In genomic region chr2:127885341-127885740, GRCh38 we compare ENCODE assay signal across 8 cellular contexts. TPM values are rescaled to one million over a fixed set of nuclear protein-coding genes. Genes with fewer than 3 reads are reported as not detected.
DNase-seq lines count a peak whose midpoint lies in the region; ATAC-seq and TF ChIP-seq lines count a peak whose summit lies in the region.
"Not testable (repeated sequence)": the region's sequence is repeated elsewhere in the genome, so short reads cannot be mapped to it uniquely, and the experiment has no call there.

No MANE protein-coding gene starts in this region.

- peak overlapping the region; percentile 91 for H3K9ac ChIP-seq in mesenchymal stem cell (ENCODE audit: low read length)

- not testable (repeated sequence) for H4K8ac ChIP-seq in mesenchymal stem cell (ENCODE audit: low read length)

- no CpG with 5 or more reads among the region's 48 CpGs for WGBS in mesenchymal stem cell

- not testable (repeated sequence) for H2BK12ac ChIP-seq in mesenchymal stem cell (ENCODE audit: low read length in 2 of 2)

- not testable (repeated sequence) for H4K91ac ChIP-seq in mesenchymal stem cell (ENCODE audit: low read length)

- not testable (repeated sequence) for H2BK15ac ChIP-seq in mesenchymal stem cell (ENCODE audit: low read depth, poor library complexity, severe bottlenecking)

- not testable (repeated sequence) for TF ChIP-seq CTCF in CD4-positive, alpha-beta T cell (IDR thresholded peaks at IDR 0.05); epithelial cell of esophagus (IDR thresholded peaks at IDR 0.05; ENCODE audit: insufficient read depth, low read depth, low read length, missing control alignments)

- POLR2A ChIA-PET in CD4-positive, alpha-beta T cell (lab: Charles Lee): interaction anchor here (3.1 kb wide), 1 partner anchor 206 kb away, joined by 12 read pairs; the partner anchor contains the start of gene UGGT1

- not testable (repeated sequence) for H2AK5ac ChIP-seq in mesenchymal stem cell (ENCODE audit: low read length, severe bottlenecking)

- TF ChIP-seq POLR2A in Raji (IDR thresholded peaks at IDR 0.05; ENCODE audit: insufficient read depth, low read depth, low read length): peak; percentile 35; the same call in 1 of the 2 replicates

- H3K4ac ChIP-seq in mesenchymal stem cell (ENCODE audit: low read depth in 1 of 2, low read length in 2 of 2): not testable (repeated sequence)

- intact Hi-C loops in CD4-positive, alpha-beta T cell (cut with DNase I, micrococcal nuclease): loop anchor here (5.0 to 10.0 kb wide), 3 partner anchors 142 to 501 kb away; partner anchors contain the start of genes MAP3K2 (in 1 of the 2) and SAP130 (in 1 of the 2)

- H3K27me3 ChIP-seq in CD4-positive, alpha-beta T cell (ENCODE audit: control insufficient read depth, insufficient read depth, low read length); mesenchymal stem cell (ENCODE audit: control insufficient read depth in 1 of 2, insufficient read depth in 1 of 2, low read length in 2 of 2): not testable (repeated sequence)

- not testable (repeated sequence) for H3K9me3 ChIP-seq in CD4-positive, alpha-beta T cell (ENCODE audit: control insufficient read depth, low read length); mesenchymal stem cell (ENCODE audit: control insufficient read depth, low read length)

- not testable (repeated sequence) for H2BK120ac ChIP-seq in mesenchymal stem cell (ENCODE audit: low read depth, low read length)

- not testable (repeated sequence) for H3K9me3 Mint-ChIP-seq in CD4-positive, alpha-beta T cell; activated T-cell treated with anti-CD3 and anti-CD28 coated beads, Interleukin-2, amount 50 U/mL, for 72 hours

- not testable (repeated sequence) for H3K23ac ChIP-seq in mesenchymal stem cell (ENCODE audit: low read length in 2 of 2)

- H3K27ac Mint-ChIP-seq in CD4-positive, alpha-beta T cell: peak overlapping the region; percentile 88
- peak overlapping the region; percentile 88 for H3K27ac Mint-ChIP-seq in activated T-cell treated with anti-CD3 and anti-CD28 coated beads, Interleukin-2, amount 50 U/mL, for 72 hours

- peak overlapping the region; percentile 94 for H3K4me2 ChIP-seq in mesenchymal stem cell (ENCODE audit: low read length, poor library complexity, severe bottlenecking)

- CTCF ChIA-PET in CD4-positive, alpha-beta T cell (lab: Charles Lee): not testable (repeated sequence)

- H3K36me3 Mint-ChIP-seq in CD4-positive, alpha-beta T cell (ENCODE audit: low read depth): peaks cover 44% of the 10 kb centered on the region
- peaks cover 4 to 12% of the 10 kb centered on the region in 2 donors for H3K36me3 Mint-ChIP-seq in activated T-cell treated with anti-CD3 and anti-CD28 coated beads, Interleukin-2, amount 50 U/mL, for 72 hours (ENCODE audit: insufficient read depth in 2 of 2)

- H3K4me3 Mint-ChIP-seq in CD4-positive, alpha-beta T cell: peak overlapping the region; percentile 97
- H3K4me3 Mint-ChIP-seq in activated T-cell treated with anti-CD3 and anti-CD28 coated beads, Interleukin-2, amount 50 U/mL, for 72 hours: peak overlapping the region; percentile 92 to 96

- not testable (repeated sequence) for H2AFZ ChIP-seq in mesenchymal stem cell (ENCODE audit: low read depth, low read length)

- H3K4me3 ChIP-seq in epithelial cell of esophagus (ENCODE audit: low read length) (peak overlapping the region; percentile 46), mesenchymal stem cell (ENCODE audit: insufficient read depth in 1 of 2, low read depth in 1 of 2, low read length in 2 of 2) (peak overlapping the region; percentile 59 to 85)

- not testable (repeated sequence) for H3K4me1 ChIP-seq in mesenchymal stem cell (ENCODE audit: control insufficient read depth, insufficient read depth, low read depth, low read length)

- not testable (repeated sequence) for H3K79me1 ChIP-seq in mesenchymal stem cell (replicated peaks; ENCODE audit: low read length, poor library complexity, severe bottlenecking)

- H3K36me3 ChIP-seq in mesenchymal stem cell (ENCODE audit: control insufficient read depth in 1 of 2, insufficient read depth in 2 of 2, low read depth in 1 of 2, low read length in 2 of 2): peaks cover 5 to 31% of the 10 kb centered on the region in 2 experiments

- H2BK5ac ChIP-seq in mesenchymal stem cell (ENCODE audit: low read depth, low read length, poor library complexity, severe bottlenecking): not testable (repeated sequence)

- peak; percentile 4 to 42 (median 26) for DNase-seq in CD4-positive, alpha-beta T cell
- DNase-seq in activated T-cell treated with anti-CD3 and anti-CD28 coated beads, Interleukin-2, amount 50 U/mL, for 72 hours: peak; percentile 34 to 49
- DNase-seq in epithelial cell of esophagus (ENCODE audit: low read depth): not testable (repeated sequence)
- DNase-seq in mesenchymal stem cell: peak; percentile 28
- DNase-seq in stimulated activated CD4-positive, alpha-beta T cell treated with anti-CD3 and anti-CD28 coated beads, Interleukin-4, amount 100 ng/mL, for 24 hours: peak; percentile 30

- ATAC-seq in CD4-positive, alpha-beta T cell (ENCODE audit: poor library complexity): peak; percentile 2
- ATAC-seq in GM21515 (IDR thresholded peaks at IDR 0.05; ENCODE audit: unreplicated experiment) (peak; percentile 22), HG03432 (IDR thresholded peaks at IDR 0.05; ENCODE audit: unreplicated experiment) (peak; percentile 27)
- ATAC-seq in activated T-cell treated with anti-CD3 and anti-CD28 coated beads, Interleukin-2, amount 50 U/mL, for 72 hours (replicated peaks in 1 of 2): peak; percentile 8 to 11

- H3K4me1 Mint-ChIP-seq in CD4-positive, alpha-beta T cell (ENCODE audit: low read depth): peaks cover 59% of the 10 kb centered on the region
- H3K4me1 Mint-ChIP-seq in activated T-cell treated with anti-CD3 and anti-CD28 coated beads, Interleukin-2, amount 50 U/mL, for 72 hours (ENCODE audit: low read depth): peaks cover 58% of the 10 kb centered on the region

- not testable (repeated sequence) for H3K18ac ChIP-seq in mesenchymal stem cell (ENCODE audit: low read depth in 1 of 2, low read length in 2 of 2)

- not testable (repeated sequence) for H3K27ac ChIP-seq in CD4-positive, alpha-beta T cell (ENCODE audit: low read depth, low read length); mesenchymal stem cell (ENCODE audit: low read length, poor library complexity, severe bottlenecking)

- not testable (repeated sequence) for H3K27me3 Mint-ChIP-seq in CD4-positive, alpha-beta T cell; activated T-cell treated with anti-CD3 and anti-CD28 coated beads, Interleukin-2, amount 50 U/mL, for 72 hours (ENCODE audit: low read depth)

- not testable (repeated sequence) for H3K14ac ChIP-seq in mesenchymal stem cell (ENCODE audit: low read length in 2 of 2)

RNA-seq across cellular contexts. Expression of gene AMMECR1L, which starts 0.4 kb away (rescaled TPM):
- total RNA-seq in CD4-positive, alpha-beta T cell: 10 to 100 TPM in 1 of 2 experiments, 1 to 10 TPM in 1; 9.6 to 10.1 TPM
- 10 to 100 TPM; 24.8 to 25.3 TPM for total RNA-seq in activated T-cell treated with anti-CD3 and anti-CD28 coated beads, Interleukin-2, amount 50 U/mL, for 72 hours
- polyA plus RNA-seq in mesenchymal stem cell (2013, experiment 1 of 2): 10.9 TPM
- 10.8 TPM for polyA plus RNA-seq in mesenchymal stem cell (2013, experiment 2 of 2)

RNA-seq across cellular contexts. Expression of gene POLR2D, which starts 27.4 kb away (rescaled TPM):
- total RNA-seq in CD4-positive, alpha-beta T cell: 10 to 100 TPM; 30.5 to 32.9 TPM
- 10 to 100 TPM; 56.3 to 74.7 TPM for total RNA-seq in activated T-cell treated with anti-CD3 and anti-CD28 coated beads, Interleukin-2, amount 50 U/mL, for 72 hours
- 16.6 TPM for polyA plus RNA-seq in mesenchymal stem cell (2013, experiment 1 of 2)
- polyA plus RNA-seq in mesenchymal stem cell (2013, experiment 2 of 2): 17.1 TPM
